31 cellular contexts compared by ENCODE assay signal in genomic region chr10:34664706-34665105, GRCh38.
"Had no signal": no experiment of that assay in that cellular context is flagged by ENCODE, and none has a peak within 500 bp of the region (broad histone marks: within the 10 kb centered on the region; RNA-seq: fewer than 3 reads in every experiment).

No MANE protein-coding gene starts in this region.

- H3K4me1 ChIP-seq: left lung, thyroid gland had no signal

- H3K4me3 Mint-ChIP-seq: activated naive CD8-positive, alpha-beta T cell treated with anti-CD3 and anti-CD28 coated beads for 36 hours; brain; natural killer cell; stimulated activated naive B cell treated with anti-CD40 and anti-IgM and Interleukin-4, amounts not matched to agents 10 μg/mL and 1 μg/mL and 100 μg/mL, for 72 hours; T-helper 1 cell treated with Interleukin-12 subunit alpha and Interleukin-12 subunit beta and Interleukin-4 antibody, amounts not matched to agents 30 μg/mL and 1 μg/mL, for 36 hours had no signal

- ATAC-seq: heart right ventricle; left lung; lower lobe of right lung; natural killer cell; right cardiac atrium; stimulated activated naive B cell treated with anti-CD40 and anti-IgM and Interleukin-4, amounts not matched to agents 10 μg/mL and 1 μg/mL and 100 μg/mL, for 72 hours had no signal

- H3K27me3 Mint-ChIP-seq: activated naive CD8-positive, alpha-beta T cell treated with anti-CD3 and anti-CD28 coated beads for 36 hours; stimulated activated naive B cell treated with anti-CD40 and anti-IgM and Interleukin-4, amounts not matched to agents 10 μg/mL and 1 μg/mL and 100 μg/mL, for 72 hours had no signal

- H3K9me3 ChIP-seq: adrenal gland, heart right ventricle, left lung, lower lobe of right lung, stomach, thyroid gland, upper lobe of left lung, vagina had no signal

- H3K27ac Mint-ChIP-seq: activated naive CD8-positive, alpha-beta T cell treated with anti-CD3 and anti-CD28 coated beads for 36 hours; natural killer cell; stimulated activated naive B cell treated with anti-CD40 and anti-IgM and Interleukin-4, amounts not matched to agents 10 μg/mL and 1 μg/mL and 100 μg/mL, for 72 hours; T-helper 1 cell treated with Interleukin-12 subunit alpha and Interleukin-12 subunit beta and Interleukin-4 antibody, amounts not matched to agents 30 μg/mL and 1 μg/mL, for 36 hours had no signal

- H3K27me3 ChIP-seq: adrenal gland, heart right ventricle, left lung, stomach, thyroid gland, upper lobe of left lung, vagina had no signal

- FAIRE-seq: TTC549 had no signal

- H3K9me3 Mint-ChIP-seq: activated naive CD8-positive, alpha-beta T cell treated with anti-CD3 and anti-CD28 coated beads for 36 hours; brain; natural killer cell; stimulated activated naive B cell treated with anti-CD40 and anti-IgM and Interleukin-4, amounts not matched to agents 10 μg/mL and 1 μg/mL and 100 μg/mL, for 72 hours; T-helper 1 cell treated with Interleukin-12 subunit alpha and Interleukin-12 subunit beta and Interleukin-4 antibody, amounts not matched to agents 30 μg/mL and 1 μg/mL, for 36 hours had no signal

- H3K4me1 Mint-ChIP-seq: activated naive CD8-positive, alpha-beta T cell treated with anti-CD3 and anti-CD28 coated beads for 36 hours; natural killer cell had no signal

- H3K27ac ChIP-seq: adrenal gland, heart right ventricle, left lung, lower lobe of right lung, stomach, thyroid gland, upper lobe of left lung, vagina, VCaP had no signal

- H3K36me3 Mint-ChIP-seq: activated naive CD8-positive, alpha-beta T cell treated with anti-CD3 and anti-CD28 coated beads for 36 hours; brain; natural killer cell; stimulated activated naive B cell treated with anti-CD40 and anti-IgM and Interleukin-4, amounts not matched to agents 10 μg/mL and 1 μg/mL and 100 μg/mL, for 72 hours had no signal

- H3K4me3 ChIP-seq: adrenal gland, heart right ventricle, left lung, lower lobe of right lung, stomach, thyroid gland, upper lobe of left lung, vagina had no signal

- H3K36me3 ChIP-seq: adrenal gland, heart right ventricle, left lung, lower lobe of right lung, stomach, thyroid gland, upper lobe of left lung, vagina had no signal

- DNase-seq: activated CD4-positive, alpha-beta T cell treated with anti-CD3 and anti-CD28 coated beads for 4 hours; activated CD4-positive, alpha-beta T cell treated with anti-CD3 and anti-CD28 coated beads, Interleukin-2, amount 50 U/mL, for 4 hours; activated CD8-positive, alpha-beta memory T cell treated with anti-CD3 and anti-CD28 coated beads for 24 hours; activated effector memory CD4-positive, alpha-beta T cell treated with Interleukin-2 at 50 U/mL for 16 hours; activated naive CD4-positive, alpha-beta T cell treated with Interleukin-2 at 50 U/mL for 16 hours; activated naive CD8-positive, alpha-beta T cell treated with anti-CD3 and anti-CD28 coated beads for 36 hours; adrenal gland; aorta; caudate nucleus; cortex of kidney; foreskin fibroblast; heart right ventricle; kidney glomerular epithelial cell; left lung; lower lobe of right lung; mesendoderm; natural killer cell; posterior cingulate gyrus; right cardiac atrium; stimulated activated CD4-positive, alpha-beta T cell treated with anti-CD3 and anti-CD28 coated beads, Interleukin-15, amount 100 ng/mL, for 24 hours; stimulated activated CD4-positive, alpha-beta T cell treated with anti-CD3 and anti-CD28 coated beads, Interleukin-2, amount 100 ng/mL, for 24 hours; stimulated activated naive B cell treated with anti-CD40 and anti-IgM and Interleukin-4, amounts not matched to agents 10 μg/mL and 1 μg/mL and 100 μg/mL, for 72 hours; stomach; T-helper 9 cell; thyroid gland; upper lobe of left lung had no signal
